ENCODE assay signal across 12 cellular contexts in the genomic region with DNA sequence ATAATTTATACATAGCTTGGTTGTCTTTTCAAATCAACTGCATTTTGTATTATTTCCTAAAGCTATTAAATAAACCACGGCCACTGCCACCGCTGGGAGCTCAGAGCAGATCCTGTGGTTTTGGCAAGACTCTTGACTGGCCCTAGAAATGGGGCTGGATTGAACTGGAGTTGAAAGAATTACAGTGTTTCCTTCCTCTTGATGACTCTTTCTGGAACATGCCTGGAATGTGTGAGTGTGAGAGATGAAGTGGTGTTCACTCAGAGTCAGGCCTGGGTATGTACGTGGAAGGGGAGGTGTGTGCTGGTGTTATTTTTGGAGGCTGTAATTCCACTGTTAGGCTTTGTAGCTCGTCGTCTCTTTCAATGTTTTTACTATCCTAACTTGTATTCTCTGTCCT. TPM values are rescaled to one million over a fixed set of nuclear protein-coding genes. Genes with fewer than 3 reads are reported as not detected.
DNase-seq lines count a peak whose midpoint lies in the region; ATAC-seq and TF ChIP-seq lines count a peak whose summit lies in the region.
"Had no signal": no experiment of that assay in that cellular context is flagged by ENCODE, and none has a peak within 500 bp of the region (broad histone marks: within the 10 kb centered on the region; RNA-seq: fewer than 3 reads in every experiment).

No MANE protein-coding gene starts in this region.

- no peak for TF ChIP-seq CTCF in AG09319 (IDR thresholded peaks at IDR 0.05; ENCODE audit: low read depth, low read length)

- H2BK120ac ChIP-seq in mesenchymal stem cell (ENCODE audit: low read depth, low read length): no peak overlapping the region

- H4K8ac ChIP-seq in mesenchymal stem cell (ENCODE audit: low read length): no peak overlapping the region

- H2AK5ac ChIP-seq in mesenchymal stem cell (ENCODE audit: low read length, severe bottlenecking): no peak overlapping the region

- no peaks in the 10 kb centered on the region for H3K79me1 ChIP-seq in mesenchymal stem cell (replicated peaks; ENCODE audit: low read length, poor library complexity, severe bottlenecking)

- no peak overlapping the region for H3K18ac ChIP-seq in mesenchymal stem cell (ENCODE audit: low read depth in 1 of 2, low read length in 2 of 2)

- ATAC-seq in HG02938 (IDR thresholded peaks at IDR 0.05; ENCODE audit: unreplicated experiment): no peak
- ATAC-seq: left colon had no signal

- H2BK5ac ChIP-seq in mesenchymal stem cell (ENCODE audit: low read depth, low read length, poor library complexity, severe bottlenecking): no peak overlapping the region

- H3K36me3 ChIP-seq in MG63 (no peaks in the 10 kb centered on the region), mesenchymal stem cell (ENCODE audit: control insufficient read depth in 1 of 2, insufficient read depth in 2 of 2, low read depth in 1 of 2, low read length in 2 of 2) (no peaks in the 10 kb centered on the region)

- DNase-seq in AG09319 (ENCODE audit: extremely low read depth, low read depth) (peak; percentile 16), MG63 (peak; percentile 66), dermis microvascular lymphatic vessel endothelial cell (ENCODE audit: low read depth in 2 of 2) (peak; percentile 97 to 98), mesenchymal stem cell (peak; percentile 93), retina (no peak), NCI-H2081 treated with DMSO at 0.1 percent for 48 hours (lab: John Stamatoyannopoulos, UW) (no peak)
- no peak for DNase-seq in activated T-cell treated with anti-CD3 and anti-CD28 coated beads, Interleukin-2, amount 50 U/mL, for 1 hour
- DNase-seq: CD4-positive, CD25-positive, alpha-beta regulatory T cell; dorsolateral prefrontal cortex; left colon; small intestine had no signal

- peak overlapping the region; percentile 79 for H3K27ac ChIP-seq in mesenchymal stem cell (ENCODE audit: low read length, poor library complexity, severe bottlenecking)
- H3K27ac ChIP-seq: dorsolateral prefrontal cortex had no signal

- H3K27me3 ChIP-seq in MG63 (no peaks in the 10 kb centered on the region), mesenchymal stem cell (ENCODE audit: control insufficient read depth in 1 of 2, insufficient read depth in 1 of 2, low read length in 2 of 2) (no peaks in the 10 kb centered on the region)
- H3K27me3 ChIP-seq: dorsolateral prefrontal cortex had no signal

- no peak overlapping the region for H3K23ac ChIP-seq in mesenchymal stem cell (ENCODE audit: low read length in 2 of 2)

- H3K4me2 ChIP-seq in mesenchymal stem cell (ENCODE audit: low read length, poor library complexity, severe bottlenecking): no peak overlapping the region

- H3K4me3 ChIP-seq in MG63 (no peak overlapping the region), mesenchymal stem cell (ENCODE audit: insufficient read depth in 1 of 2, low read depth in 1 of 2, low read length in 2 of 2) (no peak overlapping the region)
- H3K4me3 ChIP-seq: dorsolateral prefrontal cortex had no signal

- H3K4ac ChIP-seq in mesenchymal stem cell (ENCODE audit: low read depth in 1 of 2, low read length in 2 of 2): no peak overlapping the region

- H2BK15ac ChIP-seq in mesenchymal stem cell (ENCODE audit: low read depth, poor library complexity, severe bottlenecking): no peak overlapping the region

- no peak overlapping the region for H4K91ac ChIP-seq in mesenchymal stem cell (ENCODE audit: low read length)

- H3K9me3 ChIP-seq in MG63: no peaks in the 10 kb centered on the region
- H3K9me3 ChIP-seq in mesenchymal stem cell (ENCODE audit: control insufficient read depth, low read length): no peaks in the 10 kb centered on the region

- H2BK12ac ChIP-seq in mesenchymal stem cell (ENCODE audit: low read length in 2 of 2): no peak overlapping the region

- peaks cover 7% of the 10 kb centered on the region for H3K4me1 ChIP-seq in mesenchymal stem cell (ENCODE audit: control insufficient read depth, insufficient read depth, low read depth, low read length)

- no peak overlapping the region for H3K14ac ChIP-seq in mesenchymal stem cell (ENCODE audit: low read length in 2 of 2)

- H2AFZ ChIP-seq in mesenchymal stem cell (ENCODE audit: low read depth, low read length): no peak overlapping the region

- H3K9ac ChIP-seq in mesenchymal stem cell (ENCODE audit: low read length): no peak overlapping the region

- WGBS in mesenchymal stem cell: 1% methylated on average over 3 of the region's 5 CpGs

RNA-seq across cellular contexts. Expression of a gene that starts 45.9 kb away (rescaled TPM):
- 0.07 and 0.42 TPM in 2 replicates for total RNA-seq in MG63 (2014; rRNA removed; shearing (Covaris generic); ENCODE audit: low replicate concordance)
- total RNA-seq in dermis microvascular lymphatic vessel endothelial cell: 147 and 167 TPM in 2 replicates
- 84.1 TPM for polyA plus RNA-seq in mesenchymal stem cell (2013, experiment 1 of 2)
- 84.1 TPM for polyA plus RNA-seq in mesenchymal stem cell (2013, experiment 2 of 2)
- total RNA-seq: CD4-positive, CD25-positive, alpha-beta regulatory T cell had no signal
- polyA plus RNA-seq: CD4-positive, CD25-positive, alpha-beta regulatory T cell had no signal

Comparison
In these comparisons a context has a peak if more than half of its experiments do, and no peak if none do; other contexts are left out.
1. DNase-seq: peak in AG09319 (single experiment), MG63 (single experiment), dermis microvascular lymphatic vessel endothelial cell (2 of 2) and mesenchymal stem cell (single experiment); none in retina (single experiment), NCI-H2081 treated with DMSO at 0.1 percent for 48 hours (single experiment) and activated T-cell treated with anti-CD3 and anti-CD28 coated beads, Interleukin-2, amount 50 U/mL, for 1 hour (single experiment).
2. RNA of a gene that starts 45.9 kb away (total RNA-seq): 147 to 167 TPM in dermis microvascular lymphatic vessel endothelial cell; 0.07 to 0.42 TPM in MG63; every median in the first group is over 100 times any median in the second.